ENCODE assay signal across 8 cellular contexts in the genomic region with DNA sequence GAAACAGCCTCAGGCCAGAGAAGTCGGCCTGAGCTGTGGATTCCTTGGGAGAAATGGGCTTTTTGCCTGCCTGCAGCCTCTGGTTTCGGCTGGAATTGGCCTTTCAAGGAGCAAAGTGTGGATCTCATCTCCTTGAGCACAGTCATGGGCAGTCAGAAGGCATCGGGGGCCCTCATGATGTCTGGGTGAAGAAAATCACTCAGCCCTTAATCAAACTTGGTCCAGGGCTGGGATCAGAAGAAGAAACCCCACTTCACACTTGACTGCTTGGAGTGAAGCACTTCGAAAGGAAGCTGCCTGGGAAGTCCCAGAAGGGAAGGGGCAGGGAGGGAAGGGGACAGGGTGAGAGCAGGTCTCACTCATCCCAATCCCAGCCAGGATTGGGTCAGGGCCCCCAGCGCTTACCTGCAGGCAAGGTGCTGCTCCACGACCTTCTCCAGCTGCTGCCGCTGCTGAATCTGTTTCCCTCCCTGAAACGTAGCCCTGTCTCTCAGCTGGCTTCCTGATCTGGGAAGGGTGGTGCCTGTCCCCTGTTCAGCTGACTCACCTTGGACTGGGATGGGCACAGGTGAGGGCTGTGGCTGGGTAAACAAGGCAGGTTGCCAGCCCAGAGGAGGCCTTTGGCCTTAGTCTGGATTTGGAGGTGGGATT. TPM values are rescaled to one million over a fixed set of nuclear protein-coding genes. Genes with fewer than 3 reads are reported as not detected.
DNase-seq lines count a peak whose midpoint lies in the region; ATAC-seq, FAIRE-seq and TF ChIP-seq lines count a peak whose summit lies in the region.

Gene SDCBP2, minus strand, starts transcription at position 460 of the 651 bp plus-strand sequence. CDS start 8,723 bp downstream, outside the sequence.

- DNase-seq in Caco-2: peak in 1 of 2 experiments; percentile 39
- no peak for DNase-seq in NT2/D1 (ENCODE audit: low read depth, low spot score)
- peak in 1 of 2 experiments; percentile 34 for DNase-seq in H1 (ENCODE audit: low read depth in 1 of 2, low spot score in 2 of 2)
- peak in 1 of 5 donors; percentile 26 for DNase-seq in ovary
- DNase-seq in DMS 273 (lab: John Stamatoyannopoulos, UW; ENCODE audit: unreplicated experiment): no peak

- TF ChIP-seq CTCF in Caco-2 (IDR thresholded peaks at IDR 0.05; ENCODE audit: insufficient read depth in 1 of 2, low read depth in 1 of 2, low read length in 1 of 2, severe bottlenecking in 1 of 2, unreplicated experiment in 1 of 2) (no peak), H1 (IDR thresholded peaks at IDR 0.05; ENCODE audit: control extremely low read depth in 1 of 3, insufficient read depth in 1 of 3, low read depth in 1 of 3, low read length in 3 of 3) (no peak), ovary (IDR thresholded peaks at IDR 0.05) (no peak)

- H3K27ac Mint-ChIP-seq in Caco-2 (ENCODE audit: unreplicated experiment): peak within 1 kb of the TSS; percentile 20

- POLR2A ChIA-PET in Caco-2 (lab: Charles Lee) (no interaction called here), H1 (lab: Charles Lee; ENCODE audit: partially characterized antibody) (interaction anchor here (0.6 to 6.5 kb wide), 8 partner anchors 9 to 122 kb away, joined by 3 to 34 read pairs (median 3); no protein-coding TSS in a partner anchor)

- no peaks in the 10 kb centered on the region for H3K27me3 ChIP-seq in Caco-2 (replicated peaks; ENCODE audit: control insufficient read depth, insufficient read depth, low read length)
- no peaks in the 10 kb centered on the region for H3K27me3 ChIP-seq in NT2/D1 (ENCODE audit: insufficient read depth, insufficient read length)
- H3K27me3 ChIP-seq in H1 (replicated peaks in 1 of 4; ENCODE audit: control insufficient read depth in 3 of 4, extremely low read depth in 1 of 4, insufficient read depth in 3 of 4, low read length in 3 of 4): no peaks in the 10 kb centered on the region
- H3K27me3 ChIP-seq in ovary: no peaks in the 10 kb centered on the region

- peaks cover 36% of the 10 kb centered on the region for H3K79me1 ChIP-seq in H1 (ENCODE audit: low read depth, low read length)

- no peak within 1 kb of the TSS for H3K4me3 ChIP-seq in Caco-2 (ENCODE audit: low read depth, low read length)
- H3K4me3 ChIP-seq in NT2/D1 (ENCODE audit: insufficient read length, low read depth): no peak within 1 kb of the TSS
- H3K4me3 ChIP-seq in H1 (ENCODE audit: extremely low read depth in 1 of 4, insufficient read depth in 2 of 4, low read depth in 3 of 4, low read length in 4 of 4): no peak within 1 kb of the TSS
- H3K4me3 ChIP-seq in ovary: no peak within 1 kb of the TSS

- no peak within 1 kb of the TSS for H2BK5ac ChIP-seq in H1 (ENCODE audit: low read depth, low read length)

- peaks cover 31% of the 10 kb centered on the region for H3K4me1 ChIP-seq in Caco-2
- H3K4me1 ChIP-seq in NT2/D1 (ENCODE audit: insufficient read depth, insufficient read length): no peaks in the 10 kb centered on the region
- H3K4me1 ChIP-seq in H1 (replicated peaks in 1 of 4; ENCODE audit: control insufficient read depth in 3 of 4, insufficient read depth in 4 of 4, low read length in 3 of 4): peaks cover 2 to 13% (median 5%) of the 10 kb centered on the region in 4 experiments; a peak in 6 of 7 replicates
- peaks cover 26% of the 10 kb centered on the region for H3K4me1 ChIP-seq in ovary (ENCODE audit: insufficient read depth)

- no peak for TF ChIP-seq EP300 in H1 (IDR thresholded peaks at IDR 0.05; ENCODE audit: borderline replicate concordance in 1 of 2, low read depth in 2 of 2, low read length in 2 of 2)
- no peak for TF ChIP-seq EP300 in ovary (IDR thresholded peaks at IDR 0.05)

- H4K5ac ChIP-seq in H1 (ENCODE audit: insufficient read length, low read depth, low read length): no peak within 1 kb of the TSS

- no peak within 1 kb of the TSS for H3K23ac ChIP-seq in H1 (ENCODE audit: insufficient read length)

- no peak for ATAC-seq in GM19397 (IDR thresholded peaks at IDR 0.05; ENCODE audit: unreplicated experiment)
- no peak for ATAC-seq in GM18505 (IDR thresholded peaks at IDR 0.05; ENCODE audit: unreplicated experiment)
- no peak for ATAC-seq in GM19328 (IDR thresholded peaks at IDR 0.05; ENCODE audit: unreplicated experiment)

- H2BK12ac ChIP-seq in H1 (ENCODE audit: low read depth, low read length): no peak within 1 kb of the TSS

- H3K4me1 Mint-ChIP-seq in Caco-2 (ENCODE audit: low read depth, unreplicated experiment): peaks cover 13% of the 10 kb centered on the region

- no peak within 1 kb of the TSS for H2BK20ac ChIP-seq in H1 (ENCODE audit: low read length)

- intact Hi-C loops in Caco-2 (cut with micrococcal nuclease; ENCODE audit: unreplicated experiment): loop anchor here (5.0 kb wide), 1 partner anchor 63 kb away; the partner anchor contains the start of gene FKBP1A
- intact Hi-C loops in ovary (cut with DNase I): loop anchor here in 2 of 4 donors (5.0 to 10.0 kb wide), 2 partner anchors 63 to 776 kb away; partner anchors contain the start of genes FKBP1A (in 2 of the 2) and STK35 (in 1 of the 2)

- H3K36me3 ChIP-seq in Caco-2 (ENCODE audit: control insufficient read depth, insufficient read depth, low read length) (peaks cover 4% of the 10 kb centered on the region), NT2/D1 (ENCODE audit: insufficient read depth, insufficient read length, low read length) (peaks cover 53% of the 10 kb centered on the region), H1 (ENCODE audit: control insufficient read depth in 2 of 4, insufficient read depth in 4 of 4, low read length in 3 of 4) (peaks cover 0 to 3% (median 1%) of the 10 kb centered on the region in 4 experiments; a peak in 1 of 8 replicates), ovary (no peaks in the 10 kb centered on the region)

- H2AFZ ChIP-seq in H1 (ENCODE audit: low read length): no peak within 1 kb of the TSS

- H3K9me3 ChIP-seq in Caco-2: no peaks in the 10 kb centered on the region
- H3K9me3 ChIP-seq in NT2/D1 (ENCODE audit: insufficient read depth, low read length): no peaks in the 10 kb centered on the region
- no peaks in the 10 kb centered on the region for H3K9me3 ChIP-seq in H1 (ENCODE audit: insufficient read depth in 2 of 2, low read depth in 1 of 2, low read length in 1 of 2)
- no peaks in the 10 kb centered on the region for H3K9me3 ChIP-seq in ovary

- H2AK5ac ChIP-seq in H1 (ENCODE audit: low read depth, low read length): no peak within 1 kb of the TSS

- peaks cover 22 to 53% of the 10 kb centered on the region in 2 experiments for H3K79me2 ChIP-seq in H1 (ENCODE audit: control insufficient read depth in 1 of 2, insufficient read depth in 2 of 2, low read length in 2 of 2)

- FAIRE-seq in H1 (lab: Jason Lieb, UNC): no peak

- no peaks in the 10 kb centered on the region for H3K27me3 Mint-ChIP-seq in Caco-2 (ENCODE audit: insufficient read depth, unreplicated experiment)

- TF ChIP-seq RAD21 in H1 (IDR thresholded peaks at IDR 0.05 in 1 of 2, conservative IDR thresholded peaks at IDR 0.05 in 1 of 2; ENCODE audit: low read depth in 2 of 2, low read length in 2 of 2): no peak

- H3K14ac ChIP-seq in H1 (ENCODE audit: insufficient read length): no peak within 1 kb of the TSS

- no peak within 1 kb of the TSS for H3K18ac ChIP-seq in H1 (ENCODE audit: extremely low read depth, low read length)

- H4K91ac ChIP-seq in H1 (replicated peaks; ENCODE audit: insufficient read length, low read length): no peak within 1 kb of the TSS

- H3K27ac ChIP-seq in H1 (ENCODE audit: low read depth, low read length) (no peak within 1 kb of the TSS), ovary (peak within 1 kb of the TSS; percentile 80 to 97)

- H3K4me2 ChIP-seq in H1 (ENCODE audit: insufficient read depth in 1 of 2, low read depth in 2 of 2, low read length in 2 of 2): no peak within 1 kb of the TSS

- H3K9me3 Mint-ChIP-seq in Caco-2 (ENCODE audit: unreplicated experiment): no peaks in the 10 kb centered on the region

- H3K9ac ChIP-seq in NT2/D1 (ENCODE audit: insufficient read length, low read depth) (peak within 1 kb of the TSS; percentile 9), H1 (replicated peaks in 1 of 4; ENCODE audit: extremely low read depth in 1 of 4, low read depth in 3 of 4, low read length in 3 of 4) (no peak within 1 kb of the TSS; a peak in 1 of 7 replicates)

- H3K36me3 Mint-ChIP-seq in Caco-2 (ENCODE audit: insufficient read depth, unreplicated experiment): peaks cover 18% of the 10 kb centered on the region

- no TSS peak for BruUV-seq in Caco-2 (replicated peaks; lab: Mats Ljungman, UMichigan)

- no peak within 1 kb of the TSS for H2BK120ac ChIP-seq in H1 (replicated peaks; ENCODE audit: low read depth, low read length)

- 94% methylated on average over 8 of the region's 8 CpGs; no CpG with 5 or more reads in 1 of the 2 experiments for WGBS in H1 (ENCODE audit: extremely low coverage in 1 of 2, insufficient coverage in 1 of 2, insufficient read length in 1 of 2, insufficient replicate concordance in 2 of 2, low coverage in 1 of 2, low lambda C conversion rate in 2 of 2, missing lambda C conversion rate in 1 of 2), 2 experiments
- 81 to 91% (median 85%) methylated on average over 8 of the region's 8 CpGs for WGBS in ovary, 3 donors

- H3K4ac ChIP-seq in H1 (replicated peaks; ENCODE audit: insufficient read length, low read depth, low read length): no peak within 1 kb of the TSS

- H3K56ac ChIP-seq in H1 (replicated peaks; ENCODE audit: insufficient read length, low read depth, low read length): no peak within 1 kb of the TSS

- no peak within 1 kb of the TSS for H3K4me3 Mint-ChIP-seq in Caco-2 (ENCODE audit: unreplicated experiment)

- peaks cover 10% of the 10 kb centered on the region for H3K23me2 ChIP-seq in H1 (ENCODE audit: low read depth, low read length)

- peak within 1 kb of the TSS; percentile 60; the same call in 1 of the 2 replicates for H4K8ac ChIP-seq in H1 (ENCODE audit: extremely low read depth, insufficient read depth, low read length)

- H2BK15ac ChIP-seq in H1 (ENCODE audit: low read length): no peak within 1 kb of the TSS

- H4K20me1 ChIP-seq in H1 (replicated peaks in 1 of 2; ENCODE audit: control insufficient read depth in 1 of 2, insufficient read depth in 2 of 2, low read length in 2 of 2): peaks cover 4 to 36% of the 10 kb centered on the region in 2 experiments

- CTCF ChIA-PET in Caco-2 (lab: Charles Lee): no interaction called here
- CTCF ChIA-PET in H1 (lab: Charles Lee; ENCODE audit: partially characterized antibody): interaction anchor here (1.0 to 3.5 kb wide), 4 partner anchors 10 to 175 kb away, joined by 3 to 13 read pairs (median 4); no protein-coding TSS in a partner anchor

- TF ChIP-seq POLR2A in H1 (IDR thresholded peaks at IDR 0.05; ENCODE audit: control extremely low read depth in 1 of 2, low read depth in 2 of 2, low read length in 2 of 2) (no peak), ovary (IDR thresholded peaks at IDR 0.05) (no peak), GM18505 (IDR thresholded peaks at IDR 0.05; ENCODE audit: borderline replicate concordance, extremely low read depth, insufficient read depth, insufficient read length) (no peak)

RNA-seq across cellular contexts. Expression of gene SDCBP2, which starts in this region (rescaled TPM):
- total RNA-seq in Caco-2 (2022): 1.4 and 2.0 TPM in 2 replicates
- 3.6 and 4.2 TPM in 2 replicates for total RNA-seq in H1 (2021; fragmentation: NEBNext Ultra II Directional; extraction: Animal tissue kit (Norgen Biotek cat#: 25700))
- 5.9 and 6.7 TPM in 2 replicates for polyA plus RNA-seq in H1 (2011; rRNA removed)
- 7.0 TPM for polyA plus RNA-seq in H1 (2011; cell fraction: cytosol; rRNA removed)
- 5.8 TPM for polyA plus RNA-seq in H1 (2011; cell fraction: nucleus; rRNA removed)
- polyA plus RNA-seq in H1 (2012, experiment 1 of 2): 3.0 to 6.0 TPM (median 5.0 TPM) in 4 replicates
- polyA plus RNA-seq in H1 (2012, experiment 2 of 2): 3.0 TPM
- polyA plus RNA-seq in H1 (2013, experiment 1 of 2): 3.0 TPM
- polyA plus RNA-seq in H1 (2013, experiment 2 of 2): 2.9 TPM
- 1.4 and 1.5 TPM in 2 replicates for polyA minus RNA-seq in H1 (2011; rRNA and poly(A)+ RNA removed)
- 2.7 TPM for polyA minus RNA-seq in H1 (2011; cell fraction: cytosol; rRNA and poly(A)+ RNA removed)
- 1.1 TPM for polyA minus RNA-seq in H1 (2011; cell fraction: nucleus; rRNA and poly(A)+ RNA removed)
- 10 to 100 TPM in 1 of 7 donors, 1 to 10 TPM in 6; 2.7 to 34.7 (median 4.0) TPM for total RNA-seq in ovary
- polyA plus RNA-seq in ovary: 1 to 10 TPM in 1 of 2 donors, under 1 TPM in 1; 0.92 to 3.4 TPM
